Comparison of ENCODE assay signal across 27 cellular contexts in genomic region chr9:97366476-97366875, GRCh38. TPM values are rescaled to one million over a fixed set of nuclear protein-coding genes. Genes with fewer than 3 reads are reported as not detected.
A peak's percentile ranks its signal among the peaks of the same experiment; 100 is the strongest.
DNase-seq lines count a peak whose midpoint lies in the region; ATAC-seq and TF ChIP-seq lines count a peak whose summit lies in the region.
"Had no signal": no experiment of that assay in that cellular context is flagged by ENCODE, and none has a peak within 500 bp of the region (broad histone marks: within the 10 kb centered on the region; RNA-seq: fewer than 3 reads in every experiment).

No MANE protein-coding gene starts in this region.

- intact Hi-C loops in MCF 10A (cut with micrococcal nuclease) (no loop called here), breast epithelium (cut with DNase I; ENCODE audit: low total_unique reads) (no loop called here)
- intact Hi-C loops in dendritic cell treated with granulocyte-macrophage colony-stimulating factor and Interleukin-4, amounts not matched to agents 40 ng/mL and 50 ng/mL, for 4 days (cut with micrococcal nuclease) = no loop called here

- peaks cover 5% of the 10 kb centered on the region for H3K4me1 Mint-ChIP-seq in MCF 10A (ENCODE audit: insufficient read depth, unreplicated experiment)
- peaks cover 38% of the 10 kb centered on the region for H3K4me1 Mint-ChIP-seq in dendritic cell treated with granulocyte-macrophage colony-stimulating factor and Interleukin-4, amounts not matched to agents 40 ng/mL and 50 ng/mL, for 4 days (ENCODE audit: low read depth)

- H3K9me3 ChIP-seq in breast epithelium (peaks cover 0 to 5% of the 10 kb centered on the region in 2 donors), NT2/D1 (ENCODE audit: insufficient read depth, low read length) (peaks cover 13% of the 10 kb centered on the region; the same call in 1 of the 2 replicates)
- H3K9me3 ChIP-seq: SJSA1 had no signal

- H3K36me3 ChIP-seq in breast epithelium (no peaks in the 10 kb centered on the region), NT2/D1 (ENCODE audit: insufficient read depth, insufficient read length, low read length) (no peaks in the 10 kb centered on the region)
- H3K36me3 ChIP-seq: SJSA1 had no signal

- peaks cover 7% of the 10 kb centered on the region for H3K36me3 Mint-ChIP-seq in MCF 10A (ENCODE audit: insufficient read depth, unreplicated experiment)
- no peaks in the 10 kb centered on the region for H3K36me3 Mint-ChIP-seq in dendritic cell treated with granulocyte-macrophage colony-stimulating factor and Interleukin-4, amounts not matched to agents 40 ng/mL and 50 ng/mL, for 4 days (ENCODE audit: low read depth)

- no TSS peak for BruUV-seq in MCF 10A (replicated peaks; lab: Mats Ljungman, UMichigan)

- no peaks in the 10 kb centered on the region for H3K9me3 Mint-ChIP-seq in MCF 10A (ENCODE audit: unreplicated experiment)
- peaks cover 18% of the 10 kb centered on the region for H3K9me3 Mint-ChIP-seq in dendritic cell treated with granulocyte-macrophage colony-stimulating factor and Interleukin-4, amounts not matched to agents 40 ng/mL and 50 ng/mL, for 4 days

- H3K27me3 ChIP-seq in breast epithelium = no peaks in the 10 kb centered on the region
- H3K27me3 ChIP-seq in NT2/D1 (ENCODE audit: insufficient read depth, insufficient read length) = no peaks in the 10 kb centered on the region
- H3K27me3 ChIP-seq: SJSA1 had no signal

- H3K27ac ChIP-seq in breast epithelium = no peak overlapping the region
- H3K27ac ChIP-seq: GM23248, SJSA1 had no signal

- DNase-seq in MCF 10A (ENCODE audit: unreplicated experiment) = no peak
- DNase-seq in breast epithelium (ENCODE audit: low spot score in 2 of 2) = no peak
- no peak for DNase-seq in NT2/D1 (ENCODE audit: low read depth, low spot score)
- DNase-seq in NCI-H1105 (lab: John Stamatoyannopoulos, UW) = no peak
- no peak for DNase-seq in iPS-NIHi11 (ENCODE audit: low spot score)
- DNase-seq: 8988T; C1 segment of cervical spinal cord; Calu3; CD8-positive, alpha-beta memory T cell; DMS53; GDM1; GM23248; H9; HFFc6; Karpas-422; NCI-H1092 treated with DMSO at 0.1 percent for 48 hours; NCI-H146; NCI-H2029; NCI-H2171; NCI-H345; NCI-H524; NCI-H774; T-helper 1 cell had no signal

- peak overlapping the region; percentile 13 for H3K9ac ChIP-seq in NT2/D1 (ENCODE audit: insufficient read length, low read depth)
- H3K9ac ChIP-seq: GM23248 had no signal

- CTCF ChIA-PET in MCF 10A (lab: Yijun Ruan, JAX) = interaction anchor here (0.6 to 1.2 kb wide), 2 partner anchors 20 to 258 kb away, joined by 3 read pairs; no protein-coding TSS in a partner anchor

- no peaks in the 10 kb centered on the region for H3K27me3 Mint-ChIP-seq in MCF 10A (ENCODE audit: insufficient read depth, unreplicated experiment)
- H3K27me3 Mint-ChIP-seq in dendritic cell treated with granulocyte-macrophage colony-stimulating factor and Interleukin-4, amounts not matched to agents 40 ng/mL and 50 ng/mL, for 4 days = no peaks in the 10 kb centered on the region
- H3K27me3 Mint-ChIP-seq: CD8-positive, alpha-beta memory T cell; IgD-negative memory B cell had no signal

- peak overlapping the region; percentile 51 for H3K27ac Mint-ChIP-seq in MCF 10A (ENCODE audit: low read depth, unreplicated experiment)
- peak overlapping the region; percentile 33 for H3K27ac Mint-ChIP-seq in dendritic cell treated with granulocyte-macrophage colony-stimulating factor and Interleukin-4, amounts not matched to agents 40 ng/mL and 50 ng/mL, for 4 days
- H3K27ac Mint-ChIP-seq: CD8-positive, alpha-beta memory T cell; HFFc6 had no signal

- no peak for ATAC-seq in GM18517 (IDR thresholded peaks at IDR 0.05; ENCODE audit: unreplicated experiment)

- TF ChIP-seq CTCF in MCF 10A (IDR thresholded peaks at IDR 0.05; ENCODE audit: unreplicated experiment) = no peak
- no peak for TF ChIP-seq CTCF in breast epithelium (IDR thresholded peaks at IDR 0.05)

- POLR2A ChIA-PET in MCF 10A (lab: Yijun Ruan, JAX) = interaction anchor here (0.7 kb wide), 1 partner anchor 39 kb away, joined by 3 read pairs; no protein-coding TSS in a partner anchor

- no peaks in the 10 kb centered on the region for H3K4me1 ChIP-seq in breast epithelium
- H3K4me1 ChIP-seq in NT2/D1 (ENCODE audit: insufficient read depth, insufficient read length) = peaks cover 17% of the 10 kb centered on the region
- H3K4me1 ChIP-seq: SJSA1 had no signal

- no peak for TF ChIP-seq POLR2A in breast epithelium (IDR thresholded peaks at IDR 0.05)

- H3K4me3 Mint-ChIP-seq in MCF 10A (ENCODE audit: unreplicated experiment) = no peak overlapping the region
- H3K4me3 Mint-ChIP-seq in dendritic cell treated with granulocyte-macrophage colony-stimulating factor and Interleukin-4, amounts not matched to agents 40 ng/mL and 50 ng/mL, for 4 days = no peak overlapping the region
- H3K4me3 Mint-ChIP-seq: CD8-positive, alpha-beta memory T cell; H9; HFFc6; IgD-negative memory B cell had no signal

- no peak overlapping the region for H3K4me3 ChIP-seq in breast epithelium
- H3K4me3 ChIP-seq in NT2/D1 (ENCODE audit: insufficient read length, low read depth) = no peak overlapping the region
- H3K4me3 ChIP-seq: GM23248, SJSA1 had no signal

RNA-seq across cellular contexts. Expression of gene TDRD7, which starts 45.4 kb away (rescaled TPM):
- total RNA-seq in MCF 10A (2022) (7.1 and 8.2 TPM in 2 replicates), breast epithelium (10 to 100 TPM in 2 of 3 donors, 1 to 10 TPM in 1; 9.8 to 15.1 (median 14.8) TPM)

RNA-seq across cellular contexts. Expression of gene CCDC180, which starts 59.0 kb away (rescaled TPM):
- total RNA-seq in MCF 10A (2022) = 5.1 and 6.3 TPM in 2 replicates
- total RNA-seq in breast epithelium = 10 to 100 TPM in 1 of 3 donors, 1 to 10 TPM in 2; 5.4 to 10.6 (median 8.2) TPM
